8 cellular contexts compared by ENCODE assay signal in the genomic region with DNA sequence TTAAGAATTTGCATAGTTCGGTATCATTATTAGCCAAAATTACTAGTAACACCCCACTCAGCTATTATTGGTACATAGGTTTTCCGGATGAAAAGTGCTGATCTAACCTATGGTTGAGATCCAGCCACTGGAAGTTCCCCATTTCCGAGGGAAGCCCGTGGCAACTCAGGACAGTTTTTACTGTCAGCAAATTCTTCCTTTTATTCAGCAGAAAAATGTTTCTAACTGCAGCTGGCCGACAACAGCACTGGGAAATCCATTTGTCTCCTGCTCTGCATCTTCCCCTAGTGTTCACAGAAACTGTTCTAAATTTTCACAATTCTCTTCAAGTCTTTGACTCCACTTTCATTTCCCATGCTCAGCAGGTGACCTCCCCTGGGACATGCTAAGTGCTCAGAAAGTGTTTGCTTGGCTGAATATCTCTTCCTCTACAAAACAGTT. TPM values are rescaled to one million over a fixed set of nuclear protein-coding genes. Genes with fewer than 3 reads are reported as not detected.
DNase-seq lines count a peak whose midpoint lies in the region; ATAC-seq and TF ChIP-seq lines count a peak whose summit lies in the region.

No MANE protein-coding gene starts in this region.

- H3K27ac ChIP-seq in caudate nucleus (ENCODE audit: low read depth, low read length) = peak overlapping the region; percentile 24

- intact Hi-C loops in activated CD4-positive, alpha-beta T cell treated with anti-CD3 and anti-CD28 coated beads for 36 hours (cut with DNase I, micrococcal nuclease) = loop anchor here in 1 of 2 experiments (5.0 kb wide), 1 partner anchor 1350 kb away; no protein-coding TSS in a partner anchor
- intact Hi-C loops in activated T-helper 2 cell treated with anti-CD3 and anti-CD28 coated beads, Interferon-gamma antibody, Interleukin-2, Interleukin-4, amounts not matched to agents 10 μg/mL and 5 μg/mL and 100 μg/mL, durations not matched to agents 14 hours and 24 hours and 36 hours (cut with micrococcal nuclease) = no loop called here

- CTCF ChIA-PET in activated CD4-positive, alpha-beta T cell treated with anti-CD3 and anti-CD28 coated beads for 36 hours (lab: Charles Lee) = no interaction called here

- POLR2A ChIA-PET in activated CD4-positive, alpha-beta T cell treated with anti-CD3 and anti-CD28 coated beads for 36 hours (lab: Charles Lee) = no interaction called here

- H3K36me3 Mint-ChIP-seq in immature natural killer cell = no peaks in the 10 kb centered on the region
- no peaks in the 10 kb centered on the region for H3K36me3 Mint-ChIP-seq in activated CD4-positive, alpha-beta T cell treated with anti-CD3 and anti-CD28 coated beads for 36 hours (ENCODE audit: low read depth)
- H3K36me3 Mint-ChIP-seq in activated T-helper 2 cell treated with anti-CD3 and anti-CD28 coated beads, Interferon-gamma antibody, Interleukin-2, Interleukin-4, amounts not matched to agents 10 μg/mL and 5 μg/mL and 100 μg/mL, durations not matched to agents 14 hours and 24 hours and 36 hours (ENCODE audit: low read depth) = no peaks in the 10 kb centered on the region

- no peak overlapping the region for H3K4me3 Mint-ChIP-seq in immature natural killer cell
- H3K4me3 Mint-ChIP-seq in activated CD4-positive, alpha-beta T cell treated with anti-CD3 and anti-CD28 coated beads for 36 hours = no peak overlapping the region
- H3K4me3 Mint-ChIP-seq in activated T-helper 2 cell treated with anti-CD3 and anti-CD28 coated beads, Interferon-gamma antibody, Interleukin-2, Interleukin-4, amounts not matched to agents 10 μg/mL and 5 μg/mL and 100 μg/mL, durations not matched to agents 14 hours and 24 hours and 36 hours (ENCODE audit: low read depth) = no peak overlapping the region

- ATAC-seq in GM21367 (IDR thresholded peaks at IDR 0.05; ENCODE audit: unreplicated experiment) = peak; percentile 73
- peak; percentile 61 for ATAC-seq in HG03280 (IDR thresholded peaks at IDR 0.05; ENCODE audit: unreplicated experiment)
- ATAC-seq in activated CD4-positive, alpha-beta T cell treated with anti-CD3 and anti-CD28 coated beads for 36 hours = no peak

- H3K27ac Mint-ChIP-seq in immature natural killer cell = no peak overlapping the region
- no peak overlapping the region for H3K27ac Mint-ChIP-seq in activated CD4-positive, alpha-beta T cell treated with anti-CD3 and anti-CD28 coated beads for 36 hours
- H3K27ac Mint-ChIP-seq in activated T-helper 2 cell treated with anti-CD3 and anti-CD28 coated beads, Interferon-gamma antibody, Interleukin-2, Interleukin-4, amounts not matched to agents 10 μg/mL and 5 μg/mL and 100 μg/mL, durations not matched to agents 14 hours and 24 hours and 36 hours = no peak overlapping the region

- in situ Hi-C loops in GM13976 (cut with MboI; ENCODE audit: low sequenced_read_pairs, unreplicated experiment) = no loop called here

- no peak for TF ChIP-seq CTCF in GM13976 (IDR thresholded peaks at IDR 0.05; ENCODE audit: borderline replicate concordance, control extremely low read depth, extremely low read depth, insufficient read depth, missing control alignments)

- DNase-seq in GM13976 (ENCODE audit: low spot score) (peak; percentile 67), caudate nucleus (lab: John Stamatoyannopoulos, UW) (peak in 1 of 61 donors; percentile 11), NCI-H1092 treated with DMSO at 0.1 percent for 48 hours (lab: John Stamatoyannopoulos, UW) (no peak), immature natural killer cell (no peak)
- no peak for DNase-seq in activated CD4-positive, alpha-beta T cell treated with anti-CD3 and anti-CD28 coated beads for 36 hours
- no peak for DNase-seq in activated T-helper 2 cell treated with anti-CD3 and anti-CD28 coated beads, Interferon-gamma antibody, Interleukin-2, Interleukin-4, amounts not matched to agents 10 μg/mL and 5 μg/mL and 100 μg/mL, durations not matched to agents 14 hours and 24 hours and 36 hours (ENCODE audit: low spot score)

- H3K27me3 Mint-ChIP-seq in immature natural killer cell (ENCODE audit: low read depth in 3 of 3) = peaks cover 0 to 7% (median 4%) of the 10 kb centered on the region in 3 donors
- H3K27me3 Mint-ChIP-seq in activated CD4-positive, alpha-beta T cell treated with anti-CD3 and anti-CD28 coated beads for 36 hours = peaks cover 16% of the 10 kb centered on the region
- H3K27me3 Mint-ChIP-seq in activated T-helper 2 cell treated with anti-CD3 and anti-CD28 coated beads, Interferon-gamma antibody, Interleukin-2, Interleukin-4, amounts not matched to agents 10 μg/mL and 5 μg/mL and 100 μg/mL, durations not matched to agents 14 hours and 24 hours and 36 hours (ENCODE audit: low read depth) = peaks cover 21% of the 10 kb centered on the region

- H3K9me3 Mint-ChIP-seq in immature natural killer cell = peaks cover 0 to 2% (median 0%) of the 10 kb centered on the region in 6 donors
- no peaks in the 10 kb centered on the region for H3K9me3 Mint-ChIP-seq in activated CD4-positive, alpha-beta T cell treated with anti-CD3 and anti-CD28 coated beads for 36 hours (ENCODE audit: low read depth)
- no peaks in the 10 kb centered on the region for H3K9me3 Mint-ChIP-seq in activated T-helper 2 cell treated with anti-CD3 and anti-CD28 coated beads, Interferon-gamma antibody, Interleukin-2, Interleukin-4, amounts not matched to agents 10 μg/mL and 5 μg/mL and 100 μg/mL, durations not matched to agents 14 hours and 24 hours and 36 hours

- H3K4me1 Mint-ChIP-seq in immature natural killer cell = no peaks in the 10 kb centered on the region
- H3K4me1 Mint-ChIP-seq in activated CD4-positive, alpha-beta T cell treated with anti-CD3 and anti-CD28 coated beads for 36 hours = peaks cover 43% of the 10 kb centered on the region
- H3K4me1 Mint-ChIP-seq in activated T-helper 2 cell treated with anti-CD3 and anti-CD28 coated beads, Interferon-gamma antibody, Interleukin-2, Interleukin-4, amounts not matched to agents 10 μg/mL and 5 μg/mL and 100 μg/mL, durations not matched to agents 14 hours and 24 hours and 36 hours (ENCODE audit: low read depth) = peaks cover 40% of the 10 kb centered on the region

RNA-seq across cellular contexts. Expression of a gene that starts 15.6 kb away (rescaled TPM):
- polyA plus RNA-seq in immature natural killer cell = 10 to 100 TPM in 2 of 3 donors, 1 to 10 TPM in 1; 8.1 to 18.1 (median 14.2) TPM
- 10 to 100 TPM; 17.4 to 19.6 TPM for total RNA-seq in activated CD4-positive, alpha-beta T cell treated with anti-CD3 and anti-CD28 coated beads for 36 hours
- total RNA-seq in activated T-helper 2 cell treated with anti-CD3 and anti-CD28 coated beads, Interferon-gamma antibody, Interleukin-2, Interleukin-4, amounts not matched to agents 10 μg/mL and 5 μg/mL and 100 μg/mL, durations not matched to agents 14 hours and 24 hours and 36 hours = 29.6 and 30.1 TPM in 2 replicates
